Comparison of ENCODE assay signal across 9 cellular contexts in genomic region chr3:115975353-115975752, GRCh38.
A peak's percentile ranks its signal among the peaks of the same experiment; 100 is the strongest.
DNase-seq lines count a peak whose midpoint lies in the region; ATAC-seq lines count a peak whose summit lies in the region.
"Had no signal": no experiment of that assay in that cellular context is flagged by ENCODE, and none has a peak within 500 bp of the region (broad histone marks: within the 10 kb centered on the region; RNA-seq: fewer than 3 reads in every experiment).

No MANE protein-coding gene starts in this region.

- H3K9me3 ChIP-seq in aorta (ENCODE audit: control insufficient read depth, low read length) = no peaks in the 10 kb centered on the region

- intact Hi-C loops in aorta (cut with DNase I) = no loop called here

- DNase-seq in DMS79 treated with DMSO at 0.1 percent for 48 hours (lab: John Stamatoyannopoulos, UW) (peak; percentile 85), HCEC 1CT (peak; percentile 68), NCI-H69 (lab: John Stamatoyannopoulos, UW) (peak; percentile 57), iris pigment epithelial cell (ENCODE audit: low read depth) (peak; percentile 70), foreskin melanocyte (no peak), NCI-H1930 (lab: John Stamatoyannopoulos, UW) (no peak), aorta (no peak)
- DNase-seq: stimulated activated naive B cell treated with anti-CD40 and anti-IgM and Interleukin-4, amounts not matched to agents 10 μg/mL and 1 μg/mL and 100 μg/mL, for 72 hours had no signal

- H3K27ac ChIP-seq in aorta (ENCODE audit: low read depth in 1 of 2, low read length in 2 of 2) = no peak overlapping the region

- H3K4me3 ChIP-seq in aorta (ENCODE audit: low read length in 2 of 2) = no peak overlapping the region

- no peaks in the 10 kb centered on the region for H3K27me3 ChIP-seq in aorta (ENCODE audit: control insufficient read depth in 1 of 2, insufficient read depth in 2 of 2, low read length in 1 of 2)

- H3K36me3 ChIP-seq in aorta (ENCODE audit: control insufficient read depth in 1 of 2, insufficient read depth in 2 of 2, low read length in 1 of 2) = no peaks in the 10 kb centered on the region

- no peak for ATAC-seq in HG02970 (IDR thresholded peaks at IDR 0.05; ENCODE audit: low FRiP score, unreplicated experiment)
- ATAC-seq in aorta (ENCODE audit: low FRiP score) = no peak
- ATAC-seq: stimulated activated naive B cell treated with anti-CD40 and anti-IgM and Interleukin-4, amounts not matched to agents 10 μg/mL and 1 μg/mL and 100 μg/mL, for 72 hours had no signal

- 85 to 86% methylated on average over 3 of the region's 3 CpGs for WGBS in aorta, 2 donors

- no peaks in the 10 kb centered on the region for H3K4me1 ChIP-seq in aorta (ENCODE audit: control insufficient read depth in 1 of 2, insufficient read depth in 2 of 2, low read length in 2 of 2)

Comparison
In these comparisons a context has a peak if more than half of its experiments do, and no peak if none do; other contexts are left out.
1. DNase-seq: peak in DMS79 treated with DMSO at 0.1 percent for 48 hours (single experiment), HCEC 1CT (single experiment), NCI-H69 (single experiment) and iris pigment epithelial cell (single experiment); none in foreskin melanocyte (single experiment), NCI-H1930 (0 of 2) and aorta (0 of 2).